In genomic region chr3:100759162-100759561, GRCh38 we compare ENCODE assay signal across 20 cellular contexts.
"Had no signal": no experiment of that assay in that cellular context is flagged by ENCODE, and none has a peak within 500 bp of the region (broad histone marks: within the 10 kb centered on the region; RNA-seq: fewer than 3 reads in every experiment).

No MANE protein-coding gene starts in this region.

- ATAC-seq: activated CD8-positive, alpha-beta T cell treated with anti-CD3 and anti-CD28 coated beads for 36 hours; activated T-helper 17 cell treated with anti-CD3 and anti-CD28 coated beads, Interleukin-2, amount 50 U/mL, for 72 hours; gastrocnemius medialis; left lung had no signal

- H3K36me3 ChIP-seq: gastrocnemius medialis, prostate gland, right atrium auricular region, tibial artery had no signal

- H3K4me1 ChIP-seq: left lung, prostate gland had no signal

- DNase-seq: activated CD4-positive, alpha-beta T cell treated with anti-CD3 and anti-CD28 coated beads for 48 hours; activated CD4-positive, CD25-positive, alpha-beta regulatory T cell; activated CD8-positive, alpha-beta T cell treated with anti-CD3 and anti-CD28 coated beads for 36 hours; activated naive CD4-positive, alpha-beta T cell; activated naive CD8-positive, alpha-beta T cell treated with anti-CD3 and anti-CD28 coated beads, Interleukin-2, amount 10 ng/mL, durations not matched to agents 7 days and 5 days; activated T-cell treated with anti-CD3 and anti-CD28 coated beads, Interleukin-2, amount 50 U/mL, for 1 hour; brain microvascular endothelial cell; gastrocnemius medialis; head of caudate nucleus; kidney; left lung; mammary epithelial cell; stimulated activated CD4-positive, alpha-beta T cell treated with anti-CD3 and anti-CD28 coated beads, Interleukin-12 subunit alpha, Interleukin-12 subunit beta, amount 100 ng/mL, for 4 hours; stimulated activated CD4-positive, alpha-beta T cell treated with anti-CD3 and anti-CD28 coated beads, Interleukin-1b, Interleukin-23, amount 100 ng/mL, for 48 hours; stimulated activated CD8-positive, alpha-beta memory T cell treated with anti-CD3 and anti-CD28 coated beads, Interleukin-4, amount 100 ng/mL, for 48 hours; stimulated activated naive CD4-positive, alpha-beta T cell; tibial artery had no signal

- H3K27ac ChIP-seq: brain microvascular endothelial cell, gastrocnemius medialis, prostate gland had no signal

- H3K27me3 ChIP-seq: brain microvascular endothelial cell, gastrocnemius medialis, left lung, right atrium auricular region, tibial artery had no signal

- H3K4me3 ChIP-seq: gastrocnemius medialis, left lung, prostate gland, right atrium auricular region, tibial artery had no signal

- H3K9me3 ChIP-seq: gastrocnemius medialis, left lung, prostate gland, right atrium auricular region, tibial artery had no signal
